ENCODE assay signal across 27 cellular contexts in genomic region chr5:76125888-76126287, GRCh38. TPM values are rescaled to one million over a fixed set of nuclear protein-coding genes. Genes with fewer than 3 reads are reported as not detected.
DNase-seq lines count a peak whose midpoint lies in the region; ATAC-seq and TF ChIP-seq lines count a peak whose summit lies in the region.
"Had no signal": no experiment of that assay in that cellular context is flagged by ENCODE, and none has a peak within 500 bp of the region (broad histone marks: within the 10 kb centered on the region; RNA-seq: fewer than 3 reads in every experiment).

No MANE protein-coding gene starts in this region.

- no peaks in the 10 kb centered on the region for H3K9me3 ChIP-seq in colonic mucosa
- H3K9me3 ChIP-seq: A549; BLaER1 treated with 17β-estradiol and CSF1 and Interleukin-3, amounts not matched to agents 10 nM and 100 nM had no signal

- no peaks in the 10 kb centered on the region for H3K27me3 ChIP-seq in colonic mucosa
- peaks cover 0 to 4% (median 0%) of the 10 kb centered on the region in 45 donors for H3K27me3 ChIP-seq in dorsolateral prefrontal cortex
- H3K27me3 ChIP-seq: BLaER1 treated with 17β-estradiol and CSF1 and Interleukin-3, amounts not matched to agents 10 nM and 100 nM had no signal

- ATAC-seq in left colon (peak; percentile 91), HG03354 (IDR thresholded peaks at IDR 0.05; ENCODE audit: poor library complexity, severe bottlenecking, unreplicated experiment) (no peak)
- ATAC-seq: A549, GM12878 had no signal

- H3K4me1 ChIP-seq in colonic mucosa: no peaks in the 10 kb centered on the region
- H3K4me1 ChIP-seq: A549 had no signal

- H3K27ac ChIP-seq in colonic mucosa (peak overlapping the region; percentile 12), dorsolateral prefrontal cortex (no peak overlapping the region)
- H3K27ac ChIP-seq: 22Rv1; A549; BLaER1 treated with 17β-estradiol and CSF1 and Interleukin-3, amounts not matched to agents 10 nM and 100 nM; C4-2B had no signal

- peak; percentile 2 for DNase-seq in CD1c-positive myeloid dendritic cell (ENCODE audit: extremely low spot score)
- DNase-seq in colonic mucosa: peak; percentile 40
- DNase-seq in dermis microvascular lymphatic vessel endothelial cell (ENCODE audit: low read depth in 2 of 2): peak; percentile 65 to 72
- DNase-seq in left colon: peak in 1 of 2 donors; percentile 13
- DNase-seq in NCI-H2227 (lab: John Stamatoyannopoulos, UW; ENCODE audit: unreplicated experiment): no peak
- DNase-seq in NCI-H774 (lab: John Stamatoyannopoulos, UW): no peak
- no peak for DNase-seq in dorsolateral prefrontal cortex
- DNase-seq: AML-193; CD4-positive, alpha-beta memory T cell; CD4-positive, CD25-positive, alpha-beta regulatory T cell; CD8-positive, alpha-beta memory T cell; COR-L47; DMS 273 treated with DMSO at 0.1 percent for 48 hours; DMS153; DMS53; DMS79; DND-41; EL; GDM1 had no signal

- no peak overlapping the region for H3K9ac ChIP-seq in colonic mucosa (ENCODE audit: low read depth in 2 of 2, low read length in 2 of 2)
- H3K9ac ChIP-seq: BLaER1 treated with 17β-estradiol and CSF1 and Interleukin-3, amounts not matched to agents 10 nM and 100 nM had no signal

- TF ChIP-seq CTCF in colonic mucosa (IDR thresholded peaks at IDR 0.05) (no peak), dorsolateral prefrontal cortex (IDR thresholded peaks at IDR 0.05 in 54 of 56, conservative IDR thresholded peaks at IDR 0.05 in 2 of 56; ENCODE audit: low read depth in 1 of 56, partially characterized antibody in 56 of 56) (no peak)

- intact Hi-C loops in colonic mucosa (cut with DNase I): no loop called here
- intact Hi-C loops in left colon (cut with DNase I, micrococcal nuclease): no loop called here
- intact Hi-C loops in dorsolateral prefrontal cortex (cut with DNase I): no loop called here

- no peaks in the 10 kb centered on the region for H3K36me3 ChIP-seq in colonic mucosa
- H3K36me3 ChIP-seq: BLaER1 treated with 17β-estradiol and CSF1 and Interleukin-3, amounts not matched to agents 10 nM and 100 nM had no signal

- H3K4me3 ChIP-seq in colonic mucosa (no peak overlapping the region), dorsolateral prefrontal cortex (no peak overlapping the region)
- H3K4me3 ChIP-seq: A549; BLaER1 treated with 17β-estradiol and CSF1 and Interleukin-3, amounts not matched to agents 10 nM and 100 nM; GM12878 had no signal

RNA-seq across cellular contexts. Expression of gene SV2C, which starts 42.7 kb away (rescaled TPM):
- total RNA-seq in colonic mucosa (under 1 TPM; 0.20 to 0.35 TPM), dermis microvascular lymphatic vessel endothelial cell (under 0.01 TPM in 1 of 2 replicates, not detected in the other), left colon (under 1 TPM; 0.24 to 0.36 TPM), dorsolateral prefrontal cortex (10 to 100 TPM in 76 of 120 experiments, 1 to 10 TPM in 44; 1.6 to 41.2 (median 11.3) TPM)
- total RNA-seq: A172; B cell; CD4-positive, alpha-beta memory T cell; CD8-positive, alpha-beta memory T cell had no signal

Comparison
In these comparisons a context has a peak if more than half of its experiments do, and no peak if none do; other contexts are left out.
1. DNase-seq: peak in CD1c-positive myeloid dendritic cell (single experiment), colonic mucosa (single experiment) and dermis microvascular lymphatic vessel endothelial cell (2 of 2); none in NCI-H2227 (single experiment), NCI-H774 (single experiment) and dorsolateral prefrontal cortex (0 of 10).